ENCODE assay signal across 1 cellular context in the genomic region with DNA sequence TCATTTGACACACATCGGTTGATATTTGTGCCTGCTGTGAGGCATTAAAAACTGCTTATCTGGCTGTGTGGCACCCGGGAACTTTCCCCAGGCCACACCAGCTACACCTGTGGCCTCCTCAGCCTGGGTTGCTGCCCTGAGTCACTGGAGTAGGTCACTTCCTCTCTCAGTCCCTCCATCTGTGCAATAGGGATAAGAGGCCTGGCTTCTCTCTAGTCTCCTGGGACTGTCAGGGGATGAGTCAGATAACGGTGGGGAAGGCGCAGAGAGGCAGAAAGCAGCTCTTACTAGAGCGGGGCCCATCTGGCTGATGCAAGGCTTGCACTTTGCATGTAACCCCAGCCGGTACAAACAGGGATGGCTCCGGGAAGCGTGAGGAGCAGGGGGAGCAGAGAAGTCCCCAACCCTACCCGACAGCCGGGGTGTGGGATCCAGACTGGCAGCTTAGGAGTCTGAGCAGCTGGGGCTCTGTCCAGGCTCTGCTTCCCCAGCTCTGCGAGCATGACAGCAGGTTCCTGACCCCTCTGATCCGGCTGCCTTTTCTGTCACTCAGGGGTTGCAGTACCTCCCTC.
TF ChIP-seq lines count a peak whose summit lies in the region.

No MANE protein-coding gene starts in this region.

TF ChIP-seq in GM12878, 131 proteins besides CTCF, POLR2A, EP300 and RAD21 (continued from another document and continues in another):
- TF ChIP-seq, protein P1, sequence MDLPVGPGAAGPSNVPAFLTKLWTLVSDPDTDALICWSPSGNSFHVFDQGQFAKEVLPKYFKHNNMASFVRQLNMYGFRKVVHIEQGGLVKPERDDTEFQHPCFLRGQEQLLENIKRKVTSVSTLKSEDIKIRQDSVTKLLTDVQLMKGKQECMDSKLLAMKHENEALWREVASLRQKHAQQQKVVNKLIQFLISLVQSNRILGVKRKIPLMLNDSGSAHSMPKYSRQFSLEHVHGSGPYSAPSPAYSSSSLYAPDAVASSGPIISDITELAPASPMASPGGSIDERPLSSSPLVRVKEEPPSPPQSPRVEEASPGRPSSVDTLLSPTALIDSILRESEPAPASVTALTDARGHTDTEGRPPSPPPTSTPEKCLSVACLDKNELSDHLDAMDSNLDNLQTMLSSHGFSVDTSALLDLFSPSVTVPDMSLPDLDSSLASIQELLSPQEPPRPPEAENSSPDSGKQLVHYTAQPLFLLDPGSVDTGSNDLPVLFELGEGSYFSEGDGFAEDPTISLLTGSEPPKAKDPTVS (IDR thresholded peaks at IDR 0.05; ENCODE audit: low read depth, low read length), result no peak
- TF ChIP-seq YBX1 (IDR thresholded peaks at IDR 0.05) (0 out of 2 replicates have a peak, but pooled peaks have one; percentile 45), POLR2AphosphoS5 (IDR thresholded peaks at IDR 0.05; ENCODE audit: low read length) (peak; percentile 73), SRF (IDR thresholded peaks at IDR 0.05; ENCODE audit: low read depth in 2 of 2, low read length in 2 of 2) (0 out of 4 replicates have a peak, but pooled peaks of 1 of the 2 experiments have one; percentile 14), FOS (IDR thresholded peaks at IDR 0.05; ENCODE audit: borderline replicate concordance, extremely low read depth, insufficient read length) (no peak), MTA2 (IDR thresholded peaks at IDR 0.05; ENCODE audit: low read depth) (peak; percentile 62), SUZ12 (IDR thresholded peaks at IDR 0.05; ENCODE audit: unreplicated experiment) (no peak), ESRRA (IDR thresholded peaks at IDR 0.05; ENCODE audit: low read length) (peak; percentile 54; the same call in 1 of the 2 replicates), HDGF (IDR thresholded peaks at IDR 0.05) (peak; percentile 93), SMAD5 (IDR thresholded peaks at IDR 0.05; ENCODE audit: low read depth) (peak; percentile 72), EGR1 (IDR thresholded peaks at IDR 0.05; ENCODE audit: borderline replicate concordance in 1 of 2, low read depth in 2 of 2, low read length in 2 of 2) (0 out of 3 replicates have a peak, but pooled peaks of 1 of the 2 experiments have one; percentile 27), MXI1 (IDR thresholded peaks at IDR 0.05; ENCODE audit: low read depth, low read length) (no peak), SMC3 (IDR thresholded peaks at IDR 0.05; ENCODE audit: borderline replicate concordance, low read length) (peak; percentile 39; the same call in 1 of the 2 replicates), EED (IDR thresholded peaks at IDR 0.05; ENCODE audit: low read depth) (peak; percentile 99), BACH1 (IDR thresholded peaks at IDR 0.05; ENCODE audit: borderline replicate concordance) (peak; percentile 65; the same call in 1 of the 2 replicates), DPF2 (IDR thresholded peaks at IDR 0.05) (peak; percentile 80), POU2F2 (IDR thresholded peaks at IDR 0.05; ENCODE audit: borderline replicate concordance, low read depth, low read length) (peak; percentile 78; the same call in 2 of the 3 replicates), SMARCA5 (IDR thresholded peaks at IDR 0.05) (peak; percentile 82; the same call in 1 of the 2 replicates), ATF7 (IDR thresholded peaks at IDR 0.05; ENCODE audit: low read depth) (peak; percentile 83), ZNF207 (IDR thresholded peaks at IDR 0.05; ENCODE audit: borderline replicate concordance) (peak; percentile 68; the same call in 1 of the 2 replicates), IKZF2 (IDR thresholded peaks at IDR 0.05) (peak; percentile 98), JUNB (IDR thresholded peaks at IDR 0.05) (peak; percentile 84), SP1 (IDR thresholded peaks at IDR 0.05; ENCODE audit: low read depth, low read length) (peak; percentile 68), HDAC6 (IDR thresholded peaks at IDR 0.05; ENCODE audit: unreplicated experiment) (peak; percentile 44), ZNF274 (IDR thresholded peaks at IDR 0.05; ENCODE audit: insufficient read depth, insufficient read length) (no peak), NBN (IDR thresholded peaks at IDR 0.05) (peak; percentile 92), CEBPB (IDR thresholded peaks at IDR 0.05; ENCODE audit: borderline replicate concordance in 1 of 2, low read depth in 2 of 2, low read length in 2 of 2) (peak in 1 of 2 experiments; percentile 94; a peak in 2 of 4 replicates), CBX3 (IDR thresholded peaks at IDR 0.05; ENCODE audit: borderline replicate concordance, low read depth) (no peak), GATAD2B (conservative IDR thresholded peaks at IDR 0.05; ENCODE audit: low read depth) (peak; percentile 90), ZBED1 (IDR thresholded peaks at IDR 0.05; ENCODE audit: borderline replicate concordance) (peak; percentile 17; the same call in 1 of the 2 replicates), NFYA (IDR thresholded peaks at IDR 0.05; ENCODE audit: borderline replicate concordance, low read depth, low read length) (no peak), SUPT20H (IDR thresholded peaks at IDR 0.05; ENCODE audit: borderline replicate concordance, control insufficient read depth, low read depth, low read length) (no peak), ZNF217 (IDR thresholded peaks at IDR 0.05) (peak; percentile 17; the same call in 1 of the 2 replicates), CREM (IDR thresholded peaks at IDR 0.05; ENCODE audit: low read depth) (peak; percentile 90), BCL11A (IDR thresholded peaks at IDR 0.05; ENCODE audit: low read depth, low read length) (peak; percentile 79; the same call in 1 of the 2 replicates), LARP7 (IDR thresholded peaks at IDR 0.05) (peak; percentile 60; the same call in 1 of the 2 replicates), MEF2B (IDR thresholded peaks at IDR 0.05; ENCODE audit: partially characterized antibody, poor library complexity, severe bottlenecking) (peak; percentile 98)
- TF ChIP-seq, protein P2, sequence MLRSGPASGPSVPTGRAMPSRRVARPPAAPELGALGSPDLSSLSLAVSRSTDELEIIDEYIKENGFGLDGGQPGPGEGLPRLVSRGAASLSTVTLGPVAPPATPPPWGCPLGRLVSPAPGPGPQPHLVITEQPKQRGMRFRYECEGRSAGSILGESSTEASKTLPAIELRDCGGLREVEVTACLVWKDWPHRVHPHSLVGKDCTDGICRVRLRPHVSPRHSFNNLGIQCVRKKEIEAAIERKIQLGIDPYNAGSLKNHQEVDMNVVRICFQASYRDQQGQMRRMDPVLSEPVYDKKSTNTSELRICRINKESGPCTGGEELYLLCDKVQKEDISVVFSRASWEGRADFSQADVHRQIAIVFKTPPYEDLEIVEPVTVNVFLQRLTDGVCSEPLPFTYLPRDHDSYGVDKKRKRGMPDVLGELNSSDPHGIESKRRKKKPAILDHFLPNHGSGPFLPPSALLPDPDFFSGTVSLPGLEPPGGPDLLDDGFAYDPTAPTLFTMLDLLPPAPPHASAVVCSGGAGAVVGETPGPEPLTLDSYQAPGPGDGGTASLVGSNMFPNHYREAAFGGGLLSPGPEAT (IDR thresholded peaks at IDR 0.05; ENCODE audit: low read depth), result peak; percentile 77
- TF ChIP-seq, protein P3, sequence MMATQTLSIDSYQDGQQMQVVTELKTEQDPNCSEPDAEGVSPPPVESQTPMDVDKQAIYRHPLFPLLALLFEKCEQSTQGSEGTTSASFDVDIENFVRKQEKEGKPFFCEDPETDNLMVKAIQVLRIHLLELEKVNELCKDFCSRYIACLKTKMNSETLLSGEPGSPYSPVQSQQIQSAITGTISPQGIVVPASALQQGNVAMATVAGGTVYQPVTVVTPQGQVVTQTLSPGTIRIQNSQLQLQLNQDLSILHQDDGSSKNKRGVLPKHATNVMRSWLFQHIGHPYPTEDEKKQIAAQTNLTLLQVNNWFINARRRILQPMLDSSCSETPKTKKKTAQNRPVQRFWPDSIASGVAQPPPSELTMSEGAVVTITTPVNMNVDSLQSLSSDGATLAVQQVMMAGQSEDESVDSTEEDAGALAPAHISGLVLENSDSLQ (IDR thresholded peaks at IDR 0.05), result peak; percentile 80
- TF ChIP-seq, protein P4, sequence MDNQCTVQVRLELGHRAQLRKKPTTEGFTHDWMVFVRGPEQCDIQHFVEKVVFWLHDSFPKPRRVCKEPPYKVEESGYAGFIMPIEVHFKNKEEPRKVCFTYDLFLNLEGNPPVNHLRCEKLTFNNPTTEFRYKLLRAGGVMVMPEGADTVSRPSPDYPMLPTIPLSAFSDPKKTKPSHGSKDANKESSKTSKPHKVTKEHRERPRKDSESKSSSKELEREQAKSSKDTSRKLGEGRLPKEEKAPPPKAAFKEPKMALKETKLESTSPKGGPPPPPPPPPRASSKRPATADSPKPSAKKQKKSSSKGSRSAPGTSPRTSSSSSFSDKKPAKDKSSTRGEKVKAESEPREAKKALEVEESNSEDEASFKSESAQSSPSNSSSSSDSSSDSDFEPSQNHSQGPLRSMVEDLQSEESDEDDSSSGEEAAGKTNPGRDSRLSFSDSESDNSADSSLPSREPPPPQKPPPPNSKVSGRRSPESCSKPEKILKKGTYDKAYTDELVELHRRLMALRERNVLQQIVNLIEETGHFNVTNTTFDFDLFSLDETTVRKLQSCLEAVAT (IDR thresholded peaks at IDR 0.05), result peak; percentile 29; the same call in 1 of the 2 replicates
- TF ChIP-seq, protein P5, sequence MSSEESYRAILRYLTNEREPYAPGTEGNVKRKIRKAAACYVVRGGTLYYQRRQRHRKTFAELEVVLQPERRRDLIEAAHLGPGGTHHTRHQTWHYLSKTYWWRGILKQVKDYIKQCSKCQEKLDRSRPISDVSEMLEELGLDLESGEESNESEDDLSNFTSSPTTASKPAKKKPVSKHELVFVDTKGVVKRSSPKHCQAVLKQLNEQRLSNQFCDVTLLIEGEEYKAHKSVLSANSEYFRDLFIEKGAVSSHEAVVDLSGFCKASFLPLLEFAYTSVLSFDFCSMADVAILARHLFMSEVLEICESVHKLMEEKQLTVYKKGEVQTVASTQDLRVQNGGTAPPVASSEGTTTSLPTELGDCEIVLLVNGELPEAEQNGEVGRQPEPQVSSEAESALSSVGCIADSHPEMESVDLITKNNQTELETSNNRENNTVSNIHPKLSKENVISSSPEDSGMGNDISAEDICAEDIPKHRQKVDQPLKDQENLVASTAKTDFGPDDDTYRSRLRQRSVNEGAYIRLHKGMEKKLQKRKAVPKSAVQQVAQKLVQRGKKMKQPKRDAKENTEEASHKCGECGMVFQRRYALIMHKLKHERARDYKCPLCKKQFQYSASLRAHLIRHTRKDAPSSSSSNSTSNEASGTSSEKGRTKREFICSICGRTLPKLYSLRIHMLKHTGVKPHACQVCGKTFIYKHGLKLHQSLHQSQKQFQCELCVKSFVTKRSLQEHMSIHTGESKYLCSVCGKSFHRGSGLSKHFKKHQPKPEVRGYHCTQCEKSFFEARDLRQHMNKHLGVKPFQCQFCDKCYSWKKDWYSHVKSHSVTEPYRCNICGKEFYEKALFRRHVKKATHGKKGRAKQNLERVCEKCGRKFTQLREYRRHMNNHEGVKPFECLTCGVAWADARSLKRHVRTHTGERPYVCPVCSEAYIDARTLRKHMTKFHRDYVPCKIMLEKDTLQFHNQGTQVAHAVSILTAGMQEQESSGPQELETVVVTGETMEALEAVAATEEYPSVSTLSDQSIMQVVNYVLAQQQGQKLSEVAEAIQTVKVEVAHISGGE (CRISPR knock-in tag; IDR thresholded peaks at IDR 0.05), result 0 out of 2 replicates have a peak, but pooled peaks have one; percentile 41
- TF ChIP-seq, protein P6, sequence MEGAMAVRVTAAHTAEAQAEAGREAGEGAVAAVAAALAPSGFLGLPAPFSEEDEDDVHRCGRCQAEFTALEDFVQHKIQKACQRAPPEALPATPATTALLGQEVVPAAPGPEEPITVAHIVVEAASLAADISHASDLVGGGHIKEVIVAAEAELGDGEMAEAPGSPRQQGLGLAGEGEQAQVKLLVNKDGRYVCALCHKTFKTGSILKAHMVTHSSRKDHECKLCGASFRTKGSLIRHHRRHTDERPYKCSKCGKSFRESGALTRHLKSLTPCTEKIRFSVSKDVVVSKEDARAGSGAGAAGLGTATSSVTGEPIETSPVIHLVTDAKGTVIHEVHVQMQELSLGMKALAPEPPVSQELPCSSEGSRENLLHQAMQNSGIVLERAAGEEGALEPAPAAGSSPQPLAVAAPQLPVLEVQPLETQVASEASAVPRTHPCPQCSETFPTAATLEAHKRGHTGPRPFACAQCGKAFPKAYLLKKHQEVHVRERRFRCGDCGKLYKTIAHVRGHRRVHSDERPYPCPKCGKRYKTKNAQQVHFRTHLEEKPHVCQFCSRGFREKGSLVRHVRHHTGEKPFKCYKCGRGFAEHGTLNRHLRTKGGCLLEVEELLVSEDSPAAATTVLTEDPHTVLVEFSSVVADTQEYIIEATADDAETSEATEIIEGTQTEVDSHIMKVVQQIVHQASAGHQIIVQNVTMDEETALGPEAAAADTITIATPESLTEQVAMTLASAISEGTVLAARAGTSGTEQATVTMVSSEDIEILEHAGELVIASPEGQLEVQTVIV (IDR thresholded peaks at IDR 0.05; ENCODE audit: borderline replicate concordance, partially characterized antibody), result no peak
- TF ChIP-seq, protein P7, sequence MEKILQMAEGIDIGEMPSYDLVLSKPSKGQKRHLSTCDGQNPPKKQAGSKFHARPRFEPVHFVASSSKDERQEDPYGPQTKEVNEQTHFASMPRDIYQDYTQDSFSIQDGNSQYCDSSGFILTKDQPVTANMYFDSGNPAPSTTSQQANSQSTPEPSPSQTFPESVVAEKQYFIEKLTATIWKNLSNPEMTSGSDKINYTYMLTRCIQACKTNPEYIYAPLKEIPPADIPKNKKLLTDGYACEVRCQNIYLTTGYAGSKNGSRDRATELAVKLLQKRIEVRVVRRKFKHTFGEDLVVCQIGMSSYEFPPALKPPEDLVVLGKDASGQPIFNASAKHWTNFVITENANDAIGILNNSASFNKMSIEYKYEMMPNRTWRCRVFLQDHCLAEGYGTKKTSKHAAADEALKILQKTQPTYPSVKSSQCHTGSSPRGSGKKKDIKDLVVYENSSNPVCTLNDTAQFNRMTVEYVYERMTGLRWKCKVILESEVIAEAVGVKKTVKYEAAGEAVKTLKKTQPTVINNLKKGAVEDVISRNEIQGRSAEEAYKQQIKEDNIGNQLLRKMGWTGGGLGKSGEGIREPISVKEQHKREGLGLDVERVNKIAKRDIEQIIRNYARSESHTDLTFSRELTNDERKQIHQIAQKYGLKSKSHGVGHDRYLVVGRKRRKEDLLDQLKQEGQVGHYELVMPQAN (conservative IDR thresholded peaks at IDR 0.05), result no peak; the same call in 1 of the 2 replicates
